In the genomic region with DNA sequence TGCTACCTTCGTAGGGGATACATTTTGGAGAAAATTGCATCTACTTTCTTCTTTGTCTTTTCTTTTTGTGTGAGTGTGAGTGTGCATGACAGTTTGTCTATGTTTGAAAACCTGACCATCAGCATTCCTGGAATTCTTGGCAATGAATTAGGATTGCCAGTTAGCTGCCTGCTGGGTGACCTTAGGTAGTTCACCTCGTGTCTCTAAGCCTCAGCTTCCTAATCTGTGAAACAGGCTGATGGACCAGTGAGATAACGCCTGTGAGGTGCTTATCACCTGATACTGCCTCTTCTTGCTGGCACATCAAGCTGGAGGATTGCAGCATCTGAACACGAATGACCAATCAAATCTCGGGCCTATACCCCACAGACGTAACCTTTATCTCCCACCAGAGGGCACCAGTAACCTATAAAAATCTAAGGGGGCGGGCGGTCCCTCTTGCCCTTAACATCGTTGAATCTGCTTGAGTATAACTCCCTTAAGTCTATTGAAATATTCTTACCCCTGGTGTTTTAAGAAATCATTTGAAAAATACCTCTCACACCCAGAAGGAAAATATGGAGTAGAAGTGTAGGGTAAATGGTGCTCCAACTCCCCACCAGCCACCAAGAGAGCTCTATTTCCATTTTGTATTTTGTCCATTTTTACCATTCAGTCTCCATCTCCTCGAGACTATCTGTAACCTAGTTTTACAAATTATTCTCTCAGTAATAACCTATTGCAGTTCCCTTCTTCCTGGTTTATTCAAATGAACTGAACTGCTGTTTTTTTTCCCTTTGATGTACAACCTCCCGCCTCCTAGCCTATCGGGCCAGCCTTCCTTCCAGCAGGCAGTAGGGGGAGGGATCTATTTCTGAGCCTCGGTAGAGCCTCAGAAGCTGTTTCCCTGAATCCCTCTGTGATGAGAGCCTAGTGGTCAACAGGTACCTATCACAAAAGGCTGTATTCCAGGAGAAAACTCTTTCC, we compare ENCODE assay signal across 8 cellular contexts. TPM values are rescaled to one million over a fixed set of nuclear protein-coding genes. Genes with fewer than 3 reads are reported as not detected.
DNase-seq lines count a peak whose midpoint lies in the region; ATAC-seq and TF ChIP-seq lines count a peak whose summit lies in the region.

No MANE protein-coding gene starts in this region.

- H3K27ac ChIP-seq in SK-N-SH (ENCODE audit: low read depth in 2 of 2, low read length in 1 of 2) (no peak overlapping the region), heart right ventricle (no peak overlapping the region)

- no peak overlapping the region for H3K4me2 ChIP-seq in SK-N-SH

- no peaks in the 10 kb centered on the region for H3K27me3 ChIP-seq in SK-N-SH (ENCODE audit: insufficient read depth)
- H3K27me3 ChIP-seq in heart right ventricle, result no peaks in the 10 kb centered on the region

- H4K20me1 ChIP-seq in SK-N-SH (ENCODE audit: insufficient read depth), result no peaks in the 10 kb centered on the region

- intact Hi-C loops in heart right ventricle (cut with DNase I), result loop anchor here (1.0 to 10.0 kb wide), 11 partner anchors 196 to 379 kb away; no protein-coding TSS in a partner anchor

- WGBS in SK-N-SH (ENCODE audit: low lambda C conversion rate), result 29% methylated on average over 13 of the region's 13 CpGs
- WGBS in heart right ventricle, 2 donors, result 34 to 40% methylated on average over 13 of the region's 13 CpGs

- no peak for TF ChIP-seq EP300 in SK-N-SH (IDR thresholded peaks at IDR 0.05; ENCODE audit: borderline replicate concordance in 1 of 2, low read depth in 1 of 2, low read length in 1 of 2)

- peak; percentile 82 for TF ChIP-seq CTCF in SK-N-SH (IDR thresholded peaks at IDR 0.05)
- peak in 8 of 9 donors; percentile 43 to 77 (median 68) for TF ChIP-seq CTCF in heart right ventricle (IDR thresholded peaks at IDR 0.05)
- peak; percentile 67 for TF ChIP-seq CTCF in retinal pigment epithelial cell (conservative IDR thresholded peaks at IDR 0.05; ENCODE audit: low read depth, low read length)

- CTCF ChIA-PET in SK-N-SH (lab: Yijun Ruan, JAX), result interaction anchor here (0.6 to 18.4 kb wide), 76 partner anchors 9 to 490 kb away, joined by 3 to 568 read pairs (median 4); no protein-coding TSS in a partner anchor

- H3K4me1 ChIP-seq in SK-N-SH (ENCODE audit: control insufficient read depth in 1 of 2, insufficient read depth in 2 of 2, low read depth in 1 of 2, low read length in 1 of 2) (no peaks in the 10 kb centered on the region; a peak in 1 of 4 replicates), heart right ventricle (peaks cover 0 to 3% (median 0%) of the 10 kb centered on the region in 9 donors)

- POLR2A ChIA-PET in SK-N-SH (lab: Yijun Ruan, JAX), result interaction anchor here (0.5 kb wide), 1 partner anchor 58 kb away, joined by 3 read pairs; no protein-coding TSS in a partner anchor
- POLR2A ChIA-PET in activated naive CD8-positive, alpha-beta T cell treated with anti-CD3 and anti-CD28 coated beads, Interleukin-2, amount 10 ng/mL, durations not matched to agents 7 days and 5 days (lab: Charles Lee), result interaction anchor here (0.9 to 2.7 kb wide), 6 partner anchors 12 to 241 kb away, joined by 3 to 19 read pairs (median 4); a partner anchor contains a TSS

- H3K4me3 ChIP-seq in SK-N-SH (ENCODE audit: low read depth in 2 of 2, low read length in 1 of 2), result no peak overlapping the region; a peak in 1 of 4 replicates
- H3K4me3 ChIP-seq in heart right ventricle, result no peak overlapping the region
- H3K4me3 ChIP-seq in retinal pigment epithelial cell (ENCODE audit: low read length), result no peak overlapping the region

- H3K4me3 Mint-ChIP-seq in activated naive CD8-positive, alpha-beta T cell treated with anti-CD3 and anti-CD28 coated beads, Interleukin-2, amount 10 ng/mL, durations not matched to agents 7 days and 5 days, result peak overlapping the region; percentile 7

- peak; percentile 94 for TF ChIP-seq RAD21 in SK-N-SH (IDR thresholded peaks at IDR 0.05; ENCODE audit: low read length)

- no peaks in the 10 kb centered on the region for H3K9me2 ChIP-seq in SK-N-SH

- H3K27ac Mint-ChIP-seq in activated naive CD8-positive, alpha-beta T cell treated with anti-CD3 and anti-CD28 coated beads, Interleukin-2, amount 10 ng/mL, durations not matched to agents 7 days and 5 days, result peak overlapping the region; percentile 81

- H3K9me3 Mint-ChIP-seq in activated naive CD8-positive, alpha-beta T cell treated with anti-CD3 and anti-CD28 coated beads, Interleukin-2, amount 10 ng/mL, durations not matched to agents 7 days and 5 days, result no peaks in the 10 kb centered on the region

- H3K36me3 ChIP-seq in SK-N-SH (replicated peaks in 1 of 2; ENCODE audit: control insufficient read depth in 1 of 2, insufficient read depth in 2 of 2, low read length in 1 of 2) (peaks cover 0 to 3% of the 10 kb centered on the region in 2 experiments), heart right ventricle (peaks cover 0 to 50% (median 0%) of the 10 kb centered on the region in 9 donors)

- H3K9me3 ChIP-seq in SK-N-SH (no peaks in the 10 kb centered on the region), heart right ventricle (no peaks in the 10 kb centered on the region)

- DNase-seq in AML-193 (lab: John Stamatoyannopoulos, UW), result peak; percentile 69 to 77
- DNase-seq in GM19240 (ENCODE audit: insufficient read length, low spot score), result peak; percentile 72
- DNase-seq in NCI-H1105 (lab: John Stamatoyannopoulos, UW), result peak; percentile 86
- DNase-seq in SK-N-SH, result peak; percentile 89
- DNase-seq in activated naive CD8-positive, alpha-beta T cell treated with anti-CD3 and anti-CD28 coated beads, Interleukin-2, amount 10 ng/mL, durations not matched to agents 7 days and 5 days, result no peak
- peak in 1 of 2 donors; percentile 41 for DNase-seq in heart right ventricle
- DNase-seq in retinal pigment epithelial cell (ENCODE audit: low read depth), result peak; percentile 33

- ATAC-seq in activated naive CD8-positive, alpha-beta T cell treated with anti-CD3 and anti-CD28 coated beads, Interleukin-2, amount 10 ng/mL, durations not matched to agents 7 days and 5 days (ENCODE audit: low read depth), result peak; percentile 79
- ATAC-seq in heart right ventricle (peak; percentile 57 to 86 (median 80)), HG03108 (IDR thresholded peaks at IDR 0.05; ENCODE audit: unreplicated experiment) (no peak)

- H3K9ac ChIP-seq in SK-N-SH, result no peak overlapping the region

- no peaks in the 10 kb centered on the region for H3K79me2 ChIP-seq in SK-N-SH (ENCODE audit: insufficient read depth)

- no peaks in the 10 kb centered on the region for H3F3A ChIP-seq in SK-N-SH (replicated peaks; ENCODE audit: insufficient read depth)

- H3K36me3 Mint-ChIP-seq in activated naive CD8-positive, alpha-beta T cell treated with anti-CD3 and anti-CD28 coated beads, Interleukin-2, amount 10 ng/mL, durations not matched to agents 7 days and 5 days, result peaks cover 18% of the 10 kb centered on the region

- no peaks in the 10 kb centered on the region for H3K27me3 Mint-ChIP-seq in activated naive CD8-positive, alpha-beta T cell treated with anti-CD3 and anti-CD28 coated beads, Interleukin-2, amount 10 ng/mL, durations not matched to agents 7 days and 5 days

- H3K4me1 Mint-ChIP-seq in activated naive CD8-positive, alpha-beta T cell treated with anti-CD3 and anti-CD28 coated beads, Interleukin-2, amount 10 ng/mL, durations not matched to agents 7 days and 5 days, result peaks cover 42% of the 10 kb centered on the region

- no peak overlapping the region for H2AFZ ChIP-seq in SK-N-SH (ENCODE audit: low read depth)

TF ChIP-seq in SK-N-SH, 30 proteins besides CTCF, POLR2A, EP300 and RAD21:
- TF ChIP-seq JUND (IDR thresholded peaks at IDR 0.05), result no peak
- no peak for TF ChIP-seq EZH2phosphoT487 (IDR thresholded peaks at IDR 0.05; ENCODE audit: borderline replicate concordance, low read depth)
- TF ChIP-seq CHD2 (IDR thresholded peaks at IDR 0.05; ENCODE audit: low read length, partially characterized antibody), result peak; percentile 23
- no peak for TF ChIP-seq FOXJ3 (CRISPR knock-in tag; IDR thresholded peaks at IDR 0.05)
- TF ChIP-seq, protein P1, sequence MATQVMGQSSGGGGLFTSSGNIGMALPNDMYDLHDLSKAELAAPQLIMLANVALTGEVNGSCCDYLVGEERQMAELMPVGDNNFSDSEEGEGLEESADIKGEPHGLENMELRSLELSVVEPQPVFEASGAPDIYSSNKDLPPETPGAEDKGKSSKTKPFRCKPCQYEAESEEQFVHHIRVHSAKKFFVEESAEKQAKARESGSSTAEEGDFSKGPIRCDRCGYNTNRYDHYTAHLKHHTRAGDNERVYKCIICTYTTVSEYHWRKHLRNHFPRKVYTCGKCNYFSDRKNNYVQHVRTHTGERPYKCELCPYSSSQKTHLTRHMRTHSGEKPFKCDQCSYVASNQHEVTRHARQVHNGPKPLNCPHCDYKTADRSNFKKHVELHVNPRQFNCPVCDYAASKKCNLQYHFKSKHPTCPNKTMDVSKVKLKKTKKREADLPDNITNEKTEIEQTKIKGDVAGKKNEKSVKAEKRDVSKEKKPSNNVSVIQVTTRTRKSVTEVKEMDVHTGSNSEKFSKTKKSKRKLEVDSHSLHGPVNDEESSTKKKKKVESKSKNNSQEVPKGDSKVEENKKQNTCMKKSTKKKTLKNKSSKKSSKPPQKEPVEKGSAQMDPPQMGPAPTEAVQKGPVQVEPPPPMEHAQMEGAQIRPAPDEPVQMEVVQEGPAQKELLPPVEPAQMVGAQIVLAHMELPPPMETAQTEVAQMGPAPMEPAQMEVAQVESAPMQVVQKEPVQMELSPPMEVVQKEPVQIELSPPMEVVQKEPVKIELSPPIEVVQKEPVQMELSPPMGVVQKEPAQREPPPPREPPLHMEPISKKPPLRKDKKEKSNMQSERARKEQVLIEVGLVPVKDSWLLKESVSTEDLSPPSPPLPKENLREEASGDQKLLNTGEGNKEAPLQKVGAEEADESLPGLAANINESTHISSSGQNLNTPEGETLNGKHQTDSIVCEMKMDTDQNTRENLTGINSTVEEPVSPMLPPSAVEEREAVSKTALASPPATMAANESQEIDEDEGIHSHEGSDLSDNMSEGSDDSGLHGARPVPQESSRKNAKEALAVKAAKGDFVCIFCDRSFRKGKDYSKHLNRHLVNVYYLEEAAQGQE (IDR thresholded peaks at IDR 0.05; ENCODE audit: low read depth, low read length), result no peak
- TF ChIP-seq RXRA (IDR thresholded peaks at IDR 0.05; ENCODE audit: borderline replicate concordance, low read depth), result no peak
- TF ChIP-seq SIN3A (IDR thresholded peaks at IDR 0.05; ENCODE audit: borderline replicate concordance, low read depth, low read length), result no peak
- peak; percentile 92 for TF ChIP-seq SMC3 (IDR thresholded peaks at IDR 0.05; ENCODE audit: low read depth, low read length)

RNA-seq across cellular contexts. Expression of a gene that starts 49.7 kb away (rescaled TPM):
- polyA plus RNA-seq in SK-N-SH (2012; rRNA removed), result 6.2 and 9.2 TPM in 2 replicates
- 3.4 and 3.7 TPM in 2 replicates for polyA plus RNA-seq in SK-N-SH (2012; cell fraction: cytosol; rRNA removed)
- polyA plus RNA-seq in SK-N-SH (2012; cell fraction: nucleus; rRNA removed), result 21.0 and 47.4 TPM in 2 replicates
- total RNA-seq in activated naive CD8-positive, alpha-beta T cell treated with anti-CD3 and anti-CD28 coated beads, Interleukin-2, amount 10 ng/mL, durations not matched to agents 7 days and 5 days, result 100 to 1,000 TPM; 118 to 143 TPM
- 10 to 100 TPM; 30.7 to 43.7 (median 40.5) TPM for total RNA-seq in heart right ventricle
- 10 to 100 TPM in 1 of 2 donors, 1 to 10 TPM in 1; 3.7 to 17.6 TPM for polyA plus RNA-seq in heart right ventricle
